ENCODE assay signal across 1 cellular context in the genomic region with DNA sequence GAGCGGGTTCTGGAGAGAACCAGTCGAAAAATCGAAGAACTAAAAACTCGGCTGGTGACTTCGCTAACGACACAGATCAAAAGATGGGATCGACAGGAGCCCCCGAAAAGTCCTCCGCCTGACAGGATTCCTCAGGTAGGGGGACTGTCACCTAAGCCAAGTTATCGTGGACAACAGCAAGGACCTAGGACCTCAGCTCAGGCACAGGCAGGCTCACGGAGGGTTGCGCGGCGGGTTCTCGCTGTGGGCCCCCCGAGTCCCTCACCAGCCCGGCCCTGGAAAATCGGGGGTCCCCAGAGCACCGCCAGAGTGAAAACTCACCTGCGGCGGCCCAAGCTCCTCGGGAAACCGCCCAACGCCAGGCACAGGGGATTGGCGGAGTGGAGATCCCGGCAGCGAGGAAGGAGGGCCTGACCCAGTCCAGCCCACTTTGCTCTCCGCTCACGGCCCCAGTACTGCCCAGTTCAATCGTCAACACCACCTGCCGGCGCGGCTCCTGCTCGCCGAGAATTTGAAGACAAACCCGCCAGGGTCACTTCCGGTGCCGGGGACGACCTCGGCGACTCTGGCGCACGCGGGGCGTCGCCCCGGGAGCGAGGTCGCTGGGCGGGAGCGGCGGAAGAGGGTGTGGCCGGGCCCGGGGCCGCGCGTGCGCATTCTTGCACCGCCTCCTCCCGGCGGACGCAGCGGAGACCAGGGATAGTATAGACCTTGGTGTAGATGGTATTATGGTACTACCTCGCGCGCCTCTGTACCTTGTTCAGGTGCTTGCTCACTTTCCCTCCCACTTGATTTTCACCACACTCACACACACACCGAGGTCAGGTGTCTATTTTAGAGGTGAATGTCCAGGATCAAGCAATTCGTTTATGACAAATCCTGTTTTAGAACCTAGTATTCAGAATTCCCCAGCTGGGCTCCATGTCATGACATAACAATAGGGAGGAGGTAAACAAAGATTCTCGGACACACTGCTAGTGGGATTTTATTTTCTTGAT.
A peak's percentile ranks its signal among the peaks of the same experiment; 100 is the strongest.
TF ChIP-seq lines count a peak whose summit lies in the region.

A gene (minus strand): TSS at position 567 of the 998 bp plus-strand sequence. CDS start 10,167 bp downstream, outside the sequence.

TF ChIP-seq in K562, 482 proteins besides CTCF, POLR2A, EP300 and RAD21 (continued from another document and continues in another):
- TF ChIP-seq, protein P1, sequence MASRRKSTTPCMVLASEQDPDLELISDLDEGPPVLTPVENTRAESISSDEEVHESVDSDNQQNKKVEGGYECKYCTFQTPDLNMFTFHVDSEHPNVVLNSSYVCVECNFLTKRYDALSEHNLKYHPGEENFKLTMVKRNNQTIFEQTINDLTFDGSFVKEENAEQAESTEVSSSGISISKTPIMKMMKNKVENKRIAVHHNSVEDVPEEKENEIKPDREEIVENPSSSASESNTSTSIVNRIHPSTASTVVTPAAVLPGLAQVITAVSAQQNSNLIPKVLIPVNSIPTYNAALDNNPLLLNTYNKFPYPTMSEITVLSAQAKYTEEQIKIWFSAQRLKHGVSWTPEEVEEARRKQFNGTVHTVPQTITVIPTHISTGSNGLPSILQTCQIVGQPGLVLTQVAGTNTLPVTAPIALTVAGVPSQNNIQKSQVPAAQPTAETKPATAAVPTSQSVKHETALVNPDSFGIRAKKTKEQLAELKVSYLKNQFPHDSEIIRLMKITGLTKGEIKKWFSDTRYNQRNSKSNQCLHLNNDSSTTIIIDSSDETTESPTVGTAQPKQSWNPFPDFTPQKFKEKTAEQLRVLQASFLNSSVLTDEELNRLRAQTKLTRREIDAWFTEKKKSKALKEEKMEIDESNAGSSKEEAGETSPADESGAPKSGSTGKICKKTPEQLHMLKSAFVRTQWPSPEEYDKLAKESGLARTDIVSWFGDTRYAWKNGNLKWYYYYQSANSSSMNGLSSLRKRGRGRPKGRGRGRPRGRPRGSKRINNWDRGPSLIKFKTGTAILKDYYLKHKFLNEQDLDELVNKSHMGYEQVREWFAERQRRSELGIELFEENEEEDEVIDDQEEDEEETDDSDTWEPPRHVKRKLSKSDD (conservative IDR thresholded peaks at IDR 0.05; ENCODE audit: low read length), result no peak
- TF ChIP-seq EHMT2 (IDR thresholded peaks at IDR 0.05), result no peak
- TF ChIP-seq TBP (optimal IDR thresholded peaks at IDR 0.05; ENCODE audit: low read depth, low read length), result peak; percentile 97
- peak; percentile 64 for TF ChIP-seq HCFC1 (IDR thresholded peaks at IDR 0.05; ENCODE audit: low read depth, low read length)
- TF ChIP-seq, protein P2, sequence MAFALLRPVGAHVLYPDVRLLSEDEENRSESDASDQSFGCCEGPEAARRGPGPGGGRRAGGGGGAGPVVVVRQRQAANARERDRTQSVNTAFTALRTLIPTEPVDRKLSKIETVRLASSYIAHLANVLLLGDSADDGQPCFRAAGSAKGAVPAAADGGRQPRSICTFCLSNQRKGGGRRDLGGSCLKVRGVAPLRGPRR (CRISPR knock-in tag; IDR thresholded peaks at IDR 0.05), result 0 out of 2 replicates have a peak, but pooled peaks have one; percentile 60
- TF ChIP-seq, protein P3, sequence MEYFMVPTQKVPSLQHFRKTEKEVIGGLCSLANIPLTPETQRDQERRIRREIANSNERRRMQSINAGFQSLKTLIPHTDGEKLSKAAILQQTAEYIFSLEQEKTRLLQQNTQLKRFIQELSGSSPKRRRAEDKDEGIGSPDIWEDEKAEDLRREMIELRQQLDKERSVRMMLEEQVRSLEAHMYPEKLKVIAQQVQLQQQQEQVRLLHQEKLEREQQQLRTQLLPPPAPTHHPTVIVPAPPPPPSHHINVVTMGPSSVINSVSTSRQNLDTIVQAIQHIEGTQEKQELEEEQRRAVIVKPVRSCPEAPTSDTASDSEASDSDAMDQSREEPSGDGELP (CRISPR knock-in tag; IDR thresholded peaks at IDR 0.05; ENCODE audit: borderline replicate concordance), result peak; percentile 90; the same call in 1 of the 2 replicates
- no peak for TF ChIP-seq HDAC3 (IDR thresholded peaks at IDR 0.05; ENCODE audit: borderline replicate concordance, partially characterized antibody)
- TF ChIP-seq, protein P4, sequence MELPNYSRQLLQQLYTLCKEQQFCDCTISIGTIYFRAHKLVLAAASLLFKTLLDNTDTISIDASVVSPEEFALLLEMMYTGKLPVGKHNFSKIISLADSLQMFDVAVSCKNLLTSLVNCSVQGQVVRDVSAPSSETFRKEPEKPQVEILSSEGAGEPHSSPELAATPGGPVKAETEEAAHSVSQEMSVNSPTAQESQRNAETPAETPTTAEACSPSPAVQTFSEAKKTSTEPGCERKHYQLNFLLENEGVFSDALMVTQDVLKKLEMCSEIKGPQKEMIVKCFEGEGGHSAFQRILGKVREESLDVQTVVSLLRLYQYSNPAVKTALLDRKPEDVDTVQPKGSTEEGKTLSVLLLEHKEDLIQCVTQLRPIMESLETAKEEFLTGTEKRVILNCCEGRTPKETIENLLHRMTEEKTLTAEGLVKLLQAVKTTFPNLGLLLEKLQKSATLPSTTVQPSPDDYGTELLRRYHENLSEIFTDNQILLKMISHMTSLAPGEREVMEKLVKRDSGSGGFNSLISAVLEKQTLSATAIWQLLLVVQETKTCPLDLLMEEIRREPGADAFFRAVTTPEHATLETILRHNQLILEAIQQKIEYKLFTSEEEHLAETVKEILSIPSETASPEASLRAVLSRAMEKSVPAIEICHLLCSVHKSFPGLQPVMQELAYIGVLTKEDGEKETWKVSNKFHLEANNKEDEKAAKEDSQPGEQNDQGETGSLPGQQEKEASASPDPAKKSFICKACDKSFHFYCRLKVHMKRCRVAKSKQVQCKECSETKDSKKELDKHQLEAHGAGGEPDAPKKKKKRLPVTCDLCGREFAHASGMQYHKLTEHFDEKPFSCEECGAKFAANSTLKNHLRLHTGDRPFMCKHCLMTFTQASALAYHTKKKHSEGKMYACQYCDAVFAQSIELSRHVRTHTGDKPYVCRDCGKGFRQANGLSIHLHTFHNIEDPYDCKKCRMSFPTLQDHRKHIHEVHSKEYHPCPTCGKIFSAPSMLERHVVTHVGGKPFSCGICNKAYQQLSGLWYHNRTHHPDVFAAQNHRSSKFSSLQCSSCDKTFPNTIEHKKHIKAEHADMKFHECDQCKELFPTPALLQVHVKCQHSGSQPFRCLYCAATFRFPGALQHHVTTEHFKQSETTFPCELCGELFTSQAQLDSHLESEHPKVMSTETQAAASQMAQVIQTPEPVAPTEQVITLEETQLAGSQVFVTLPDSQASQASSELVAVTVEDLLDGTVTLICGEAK (IDR thresholded peaks at IDR 0.05), result peak; percentile 87
- TF ChIP-seq, protein P4 (CRISPR knock-in tag; IDR thresholded peaks at IDR 0.05), result no peak
- no peak for TF ChIP-seq ZBTB8A (IDR thresholded peaks at IDR 0.05; ENCODE audit: partially characterized antibody)
- peak; percentile 92 for TF ChIP-seq ZFX (CRISPR knock-in tag; IDR thresholded peaks at IDR 0.05)
- peak; percentile 94 for TF ChIP-seq GABPA (tag; conservative IDR thresholded peaks at IDR 0.05; ENCODE audit: low read depth)
- TF ChIP-seq, protein P5, sequence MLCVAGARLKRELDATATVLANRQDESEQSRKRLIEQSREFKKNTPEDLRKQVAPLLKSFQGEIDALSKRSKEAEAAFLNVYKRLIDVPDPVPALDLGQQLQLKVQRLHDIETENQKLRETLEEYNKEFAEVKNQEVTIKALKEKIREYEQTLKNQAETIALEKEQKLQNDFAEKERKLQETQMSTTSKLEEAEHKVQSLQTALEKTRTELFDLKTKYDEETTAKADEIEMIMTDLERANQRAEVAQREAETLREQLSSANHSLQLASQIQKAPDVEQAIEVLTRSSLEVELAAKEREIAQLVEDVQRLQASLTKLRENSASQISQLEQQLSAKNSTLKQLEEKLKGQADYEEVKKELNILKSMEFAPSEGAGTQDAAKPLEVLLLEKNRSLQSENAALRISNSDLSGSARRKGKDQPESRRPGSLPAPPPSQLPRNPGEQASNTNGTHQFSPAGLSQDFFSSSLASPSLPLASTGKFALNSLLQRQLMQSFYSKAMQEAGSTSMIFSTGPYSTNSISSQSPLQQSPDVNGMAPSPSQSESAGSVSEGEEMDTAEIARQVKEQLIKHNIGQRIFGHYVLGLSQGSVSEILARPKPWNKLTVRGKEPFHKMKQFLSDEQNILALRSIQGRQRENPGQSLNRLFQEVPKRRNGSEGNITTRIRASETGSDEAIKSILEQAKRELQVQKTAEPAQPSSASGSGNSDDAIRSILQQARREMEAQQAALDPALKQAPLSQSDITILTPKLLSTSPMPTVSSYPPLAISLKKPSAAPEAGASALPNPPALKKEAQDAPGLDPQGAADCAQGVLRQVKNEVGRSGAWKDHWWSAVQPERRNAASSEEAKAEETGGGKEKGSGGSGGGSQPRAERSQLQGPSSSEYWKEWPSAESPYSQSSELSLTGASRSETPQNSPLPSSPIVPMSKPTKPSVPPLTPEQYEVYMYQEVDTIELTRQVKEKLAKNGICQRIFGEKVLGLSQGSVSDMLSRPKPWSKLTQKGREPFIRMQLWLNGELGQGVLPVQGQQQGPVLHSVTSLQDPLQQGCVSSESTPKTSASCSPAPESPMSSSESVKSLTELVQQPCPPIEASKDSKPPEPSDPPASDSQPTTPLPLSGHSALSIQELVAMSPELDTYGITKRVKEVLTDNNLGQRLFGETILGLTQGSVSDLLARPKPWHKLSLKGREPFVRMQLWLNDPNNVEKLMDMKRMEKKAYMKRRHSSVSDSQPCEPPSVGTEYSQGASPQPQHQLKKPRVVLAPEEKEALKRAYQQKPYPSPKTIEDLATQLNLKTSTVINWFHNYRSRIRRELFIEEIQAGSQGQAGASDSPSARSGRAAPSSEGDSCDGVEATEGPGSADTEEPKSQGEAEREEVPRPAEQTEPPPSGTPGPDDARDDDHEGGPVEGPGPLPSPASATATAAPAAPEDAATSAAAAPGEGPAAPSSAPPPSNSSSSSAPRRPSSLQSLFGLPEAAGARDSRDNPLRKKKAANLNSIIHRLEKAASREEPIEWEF (CRISPR knock-in tag; IDR thresholded peaks at IDR 0.05), result no peak
- 0 out of 2 replicates have a peak, but pooled peaks have one; percentile 69 for TF ChIP-seq NR3C1 (CRISPR knock-in tag; IDR thresholded peaks at IDR 0.05)
- TF ChIP-seq PURB (CRISPR knock-in tag; IDR thresholded peaks at IDR 0.05; ENCODE audit: low read depth), result no peak
- TF ChIP-seq, protein P6, sequence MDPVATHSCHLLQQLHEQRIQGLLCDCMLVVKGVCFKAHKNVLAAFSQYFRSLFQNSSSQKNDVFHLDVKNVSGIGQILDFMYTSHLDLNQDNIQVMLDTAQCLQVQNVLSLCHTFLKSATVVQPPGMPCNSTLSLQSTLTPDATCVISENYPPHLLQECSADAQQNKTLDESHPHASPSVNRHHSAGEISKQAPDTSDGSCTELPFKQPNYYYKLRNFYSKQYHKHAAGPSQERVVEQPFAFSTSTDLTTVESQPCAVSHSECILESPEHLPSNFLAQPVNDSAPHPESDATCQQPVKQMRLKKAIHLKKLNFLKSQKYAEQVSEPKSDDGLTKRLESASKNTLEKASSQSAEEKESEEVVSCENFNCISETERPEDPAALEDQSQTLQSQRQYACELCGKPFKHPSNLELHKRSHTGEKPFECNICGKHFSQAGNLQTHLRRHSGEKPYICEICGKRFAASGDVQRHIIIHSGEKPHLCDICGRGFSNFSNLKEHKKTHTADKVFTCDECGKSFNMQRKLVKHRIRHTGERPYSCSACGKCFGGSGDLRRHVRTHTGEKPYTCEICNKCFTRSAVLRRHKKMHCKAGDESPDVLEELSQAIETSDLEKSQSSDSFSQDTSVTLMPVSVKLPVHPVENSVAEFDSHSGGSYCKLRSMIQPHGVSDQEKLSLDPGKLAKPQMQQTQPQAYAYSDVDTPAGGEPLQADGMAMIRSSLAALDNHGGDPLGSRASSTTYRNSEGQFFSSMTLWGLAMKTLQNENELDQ (CRISPR knock-in tag; IDR thresholded peaks at IDR 0.05; ENCODE audit: borderline replicate concordance), result no peak
- TF ChIP-seq FOXK2 (conservative IDR thresholded peaks at IDR 0.05 in 1 of 2, IDR thresholded peaks at IDR 0.05 in 1 of 2; ENCODE audit: low read depth in 2 of 2), result peak; percentile 93 to 95
- no peak for TF ChIP-seq HOXB6 (CRISPR knock-in tag; IDR thresholded peaks at IDR 0.05; ENCODE audit: borderline replicate concordance)
- no peak for TF ChIP-seq ZNF143 (CRISPR knock-in tag; IDR thresholded peaks at IDR 0.05)
- TF ChIP-seq ZNF274 (IDR thresholded peaks at IDR 0.05; ENCODE audit: borderline replicate concordance, low read depth, low read length), result no peak
- no peak for TF ChIP-seq ZFP36 (IDR thresholded peaks at IDR 0.05; ENCODE audit: low read depth, low read length, partially characterized antibody)
- 0 out of 2 replicates have a peak, but pooled peaks have one; percentile 31 for TF ChIP-seq TAF7 (tag; IDR thresholded peaks at IDR 0.05)
- TF ChIP-seq MIER1 (IDR thresholded peaks at IDR 0.05; ENCODE audit: low read depth), result 0 out of 2 replicates have a peak, but pooled peaks have one; percentile 30
- no peak for TF ChIP-seq U2AF1 (optimal IDR thresholded peaks at IDR 0.05; ENCODE audit: low read depth, low read length)
- TF ChIP-seq TCFL5 (CRISPR knock-in tag; conservative IDR thresholded peaks at IDR 0.05), result no peak
- TF ChIP-seq, protein P7, sequence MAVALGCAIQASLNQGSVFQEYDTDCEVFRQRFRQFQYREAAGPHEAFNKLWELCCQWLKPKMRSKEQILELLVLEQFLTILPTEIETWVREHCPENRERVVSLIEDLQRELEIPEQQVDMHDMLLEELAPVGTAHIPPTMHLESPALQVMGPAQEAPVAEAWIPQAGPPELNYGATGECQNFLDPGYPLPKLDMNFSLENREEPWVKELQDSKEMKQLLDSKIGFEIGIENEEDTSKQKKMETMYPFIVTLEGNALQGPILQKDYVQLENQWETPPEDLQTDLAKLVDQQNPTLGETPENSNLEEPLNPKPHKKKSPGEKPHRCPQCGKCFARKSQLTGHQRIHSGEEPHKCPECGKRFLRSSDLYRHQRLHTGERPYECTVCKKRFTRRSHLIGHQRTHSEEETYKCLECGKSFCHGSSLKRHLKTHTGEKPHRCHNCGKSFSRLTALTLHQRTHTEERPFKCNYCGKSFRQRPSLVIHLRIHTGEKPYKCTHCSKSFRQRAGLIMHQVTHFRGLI (CRISPR knock-in tag; IDR thresholded peaks at IDR 0.05), result no peak
- no peak for TF ChIP-seq PHB2 (IDR thresholded peaks at IDR 0.05; ENCODE audit: low read depth)
- TF ChIP-seq BDP1 (IDR thresholded peaks at IDR 0.05; ENCODE audit: insufficient read depth, insufficient read length), result no peak
